21 cellular contexts compared by ENCODE assay signal in genomic region chr6:144683216-144684070, GRCh38.
DNase-seq lines count a peak whose midpoint lies in the region; ATAC-seq, FAIRE-seq and TF ChIP-seq lines count a peak whose summit lies in the region.
"Had no signal": no experiment of that assay in that cellular context is flagged by ENCODE, and none has a peak within 500 bp of the region (broad histone marks: within the 10 kb centered on the region; RNA-seq: fewer than 3 reads in every experiment).

No MANE protein-coding gene starts in this region.

- peak overlapping the region in 43 of 59 donors; percentile 13 to 77 (median 45) for H3K27ac ChIP-seq in dorsolateral prefrontal cortex
- H3K27ac ChIP-seq: neutrophil, stomach had no signal

- no peak overlapping the region for H3K27ac Mint-ChIP-seq in activated naive CD8-positive, alpha-beta T cell treated with anti-CD3 and anti-CD28 coated beads, Interleukin-2, amount 50 U/mL, for 24 hours
- H3K27ac Mint-ChIP-seq: activated T-helper 2 cell treated with anti-CD3 and anti-CD28 coated beads, Interferon-gamma antibody, Interleukin-2, Interleukin-4, amounts not matched to agents 10 μg/mL and 5 μg/mL and 100 μg/mL, durations not matched to agents 14 hours and 24 hours and 36 hours had no signal

- FAIRE-seq in RCC 7860 (lab: Jason Lieb, UNC): no peak

- no peaks in the 10 kb centered on the region for H3K27me3 ChIP-seq in dorsolateral prefrontal cortex
- H3K27me3 ChIP-seq: neutrophil, stomach had no signal

- no peak for TF ChIP-seq CTCF in dorsolateral prefrontal cortex (IDR thresholded peaks at IDR 0.05 in 54 of 56, conservative IDR thresholded peaks at IDR 0.05 in 2 of 56; ENCODE audit: low read depth in 1 of 56, partially characterized antibody in 56 of 56)

- no peaks in the 10 kb centered on the region for H3K27me3 Mint-ChIP-seq in activated naive CD8-positive, alpha-beta T cell treated with anti-CD3 and anti-CD28 coated beads, Interleukin-2, amount 50 U/mL, for 24 hours
- H3K27me3 Mint-ChIP-seq: central memory CD8-positive, alpha-beta T cell had no signal

- H3K4me3 ChIP-seq in dorsolateral prefrontal cortex: no peak overlapping the region
- H3K4me3 ChIP-seq: stomach had no signal

- no peak overlapping the region for H3K4me3 Mint-ChIP-seq in activated naive CD8-positive, alpha-beta T cell treated with anti-CD3 and anti-CD28 coated beads, Interleukin-2, amount 50 U/mL, for 24 hours
- H3K4me3 Mint-ChIP-seq: central memory CD8-positive, alpha-beta T cell had no signal

- DNase-seq in COLO829 (ENCODE audit: low spot score) (peak; percentile 72), M059J (ENCODE audit: low read depth) (peak; percentile 63), dorsolateral prefrontal cortex (peak in 3 of 10 donors; percentile 44 to 72 (median 48)), pons (ENCODE audit: low spot score) (peak; percentile 69), RCC 7860 (ENCODE audit: low spot score) (no peak)
- no peak for DNase-seq in activated effector memory CD4-positive, alpha-beta T cell treated with anti-CD3 and anti-CD28 coated beads, Interleukin-2, amount 50 U/mL, for 16 hours
- DNase-seq in stimulated activated CD4-positive, alpha-beta T cell treated with anti-CD3 and anti-CD28 coated beads, Interleukin-2, amount 100 ng/mL, for 24 hours: no peak
- no peak for DNase-seq in activated naive CD8-positive, alpha-beta T cell treated with anti-CD3 and anti-CD28 coated beads, Interleukin-2, amount 50 U/mL, for 24 hours
- DNase-seq: activated CD4-positive, alpha-beta T cell treated with anti-CD3 and anti-CD28 coated beads for 4 hours; AML-193; COR-L47; effector memory CD4-positive, alpha-beta T cell; left ventricle myocardium superior; NCI-H1417; NCI-H510A treated with DMSO at 0.1 percent for 48 hours; stimulated activated CD4-positive, alpha-beta T cell treated with anti-CD3 and anti-CD28 coated beads, Interleukin-4, amount 100 ng/mL, for 24 hours; stomach had no signal

- peaks cover 4% of the 10 kb centered on the region for H3K4me1 Mint-ChIP-seq in activated naive CD8-positive, alpha-beta T cell treated with anti-CD3 and anti-CD28 coated beads, Interleukin-2, amount 50 U/mL, for 24 hours

- H3K9me3 Mint-ChIP-seq in activated naive CD8-positive, alpha-beta T cell treated with anti-CD3 and anti-CD28 coated beads, Interleukin-2, amount 50 U/mL, for 24 hours: peaks cover 26% of the 10 kb centered on the region

- peaks cover 51% of the 10 kb centered on the region for H3K36me3 Mint-ChIP-seq in activated naive CD8-positive, alpha-beta T cell treated with anti-CD3 and anti-CD28 coated beads, Interleukin-2, amount 50 U/mL, for 24 hours (ENCODE audit: low read depth)

- intact Hi-C loops in dorsolateral prefrontal cortex (cut with DNase I): no loop called here

- no peak for ATAC-seq in activated naive CD8-positive, alpha-beta T cell treated with anti-CD3 and anti-CD28 coated beads, Interleukin-2, amount 50 U/mL, for 24 hours
- ATAC-seq: esophagus mucosa, left ventricle myocardium superior had no signal

Comparison
In these comparisons a context has a peak if more than half of its experiments do, and no peak if none do; other contexts are left out.
1. DNase-seq: peak in COLO829 (single experiment), M059J (single experiment) and pons (single experiment); none in activated effector memory CD4-positive, alpha-beta T cell treated with anti-CD3 and anti-CD28 coated beads, Interleukin-2, amount 50 U/mL, for 16 hours (single experiment), RCC 7860 (single experiment), stimulated activated CD4-positive, alpha-beta T cell treated with anti-CD3 and anti-CD28 coated beads, Interleukin-2, amount 100 ng/mL, for 24 hours (0 of 2) and activated naive CD8-positive, alpha-beta T cell treated with anti-CD3 and anti-CD28 coated beads, Interleukin-2, amount 50 U/mL, for 24 hours (single experiment).